14 cellular contexts compared by ENCODE assay signal in genomic region chr1:103948526-103948925, GRCh38.
A peak's percentile ranks its signal among the peaks of the same experiment; 100 is the strongest.
DNase-seq lines count a peak whose midpoint lies in the region; ATAC-seq, FAIRE-seq and TF ChIP-seq lines count a peak whose summit lies in the region.
"Had no signal": no experiment of that assay in that cellular context is flagged by ENCODE, and none has a peak within 500 bp of the region (broad histone marks: within the 10 kb centered on the region; RNA-seq: fewer than 3 reads in every experiment).

No MANE protein-coding gene starts in this region.

- H3K4me1 ChIP-seq in A673 (ENCODE audit: insufficient read depth, low read length, poor library complexity, severe bottlenecking) (no peaks in the 10 kb centered on the region), OCI-LY7 (ENCODE audit: insufficient read depth, low read length, poor library complexity, severe bottlenecking) (no peaks in the 10 kb centered on the region)
- no peaks in the 10 kb centered on the region for H3K4me1 ChIP-seq in naive thymus-derived CD4-positive, alpha-beta T cell (ENCODE audit: control insufficient read depth in 2 of 2, insufficient read depth in 2 of 2, low read length in 2 of 2)
- H3K4me1 ChIP-seq: heart right ventricle had no signal

- no peaks in the 10 kb centered on the region for H4K20me1 ChIP-seq in OCI-LY7 (ENCODE audit: insufficient read depth, low read length)

- FAIRE-seq in GM18507 (lab: Jason Lieb, UNC) = peak; percentile 63

- intact Hi-C loops in A673 (cut with micrococcal nuclease; ENCODE audit: unreplicated experiment) = loop anchor here (5.0 to 10.0 kb wide), 2 partner anchors 696 to 1844 kb away; no protein-coding TSS in a partner anchor
- intact Hi-C loops in OCI-LY7 (cut with micrococcal nuclease; ENCODE audit: unreplicated experiment) = no loop called here
- intact Hi-C loops in naive thymus-derived CD4-positive, alpha-beta T cell (cut with micrococcal nuclease) = no loop called here

- no peaks in the 10 kb centered on the region for H3K36me3 Mint-ChIP-seq in naive thymus-derived CD4-positive, alpha-beta T cell
- H3K36me3 Mint-ChIP-seq: stimulated activated naive B cell treated with anti-CD40 and anti-IgM and Interleukin-4, amounts not matched to agents 10 μg/mL and 1 μg/mL and 100 μg/mL, for 72 hours had no signal

- H3K27ac ChIP-seq in A673 (ENCODE audit: low read depth, low read length, poor library complexity, severe bottlenecking) (no peak overlapping the region), OCI-LY7 (ENCODE audit: low read depth, low read length, poor library complexity, severe bottlenecking) (no peak overlapping the region)
- H3K27ac ChIP-seq in naive thymus-derived CD4-positive, alpha-beta T cell (ENCODE audit: low read depth, low read length) = no peak overlapping the region
- H3K27ac ChIP-seq: coronary artery, heart right ventricle had no signal

- H3K79me2 ChIP-seq in OCI-LY7 (ENCODE audit: insufficient read depth, low read depth, low read length) = no peaks in the 10 kb centered on the region

- no peak for ATAC-seq in naive thymus-derived CD4-positive, alpha-beta T cell
- ATAC-seq: HCT116; heart right ventricle; stimulated activated naive B cell treated with anti-CD40 and anti-IgM and Interleukin-4, amounts not matched to agents 10 μg/mL and 1 μg/mL and 100 μg/mL, for 72 hours had no signal

- H3K27me3 Mint-ChIP-seq in naive thymus-derived CD4-positive, alpha-beta T cell = no peaks in the 10 kb centered on the region
- H3K27me3 Mint-ChIP-seq: stimulated activated naive B cell treated with anti-CD40 and anti-IgM and Interleukin-4, amounts not matched to agents 10 μg/mL and 1 μg/mL and 100 μg/mL, for 72 hours had no signal

- H3K9me3 ChIP-seq in A673 (ENCODE audit: low read depth, low read length, poor library complexity, severe bottlenecking) = no peaks in the 10 kb centered on the region
- H3K9me3 ChIP-seq in OCI-LY7 (ENCODE audit: low read length) = no peaks in the 10 kb centered on the region
- no peaks in the 10 kb centered on the region for H3K9me3 ChIP-seq in naive thymus-derived CD4-positive, alpha-beta T cell (ENCODE audit: control insufficient read depth in 2 of 3, low read length in 3 of 3)
- H3K9me3 ChIP-seq: heart right ventricle had no signal

- no peaks in the 10 kb centered on the region for H3K9me2 ChIP-seq in OCI-LY7 (ENCODE audit: insufficient read depth, low read length)

- CTCF ChIA-PET in A673 (lab: Charles Lee) = no interaction called here
- CTCF ChIA-PET in OCI-LY7 (lab: Charles Lee; ENCODE audit: unreplicated experiment) = no interaction called here
- CTCF ChIA-PET in naive thymus-derived CD4-positive, alpha-beta T cell (lab: Charles Lee) = no interaction called here

- H3K4me1 Mint-ChIP-seq in naive thymus-derived CD4-positive, alpha-beta T cell = no peaks in the 10 kb centered on the region
- H3K4me1 Mint-ChIP-seq: stimulated activated naive B cell treated with anti-CD40 and anti-IgM and Interleukin-4, amounts not matched to agents 10 μg/mL and 1 μg/mL and 100 μg/mL, for 72 hours had no signal

- H3K9me3 Mint-ChIP-seq in naive thymus-derived CD4-positive, alpha-beta T cell = peaks cover 0 to 7% (median 1%) of the 10 kb centered on the region in 11 donors

- BruUV-seq in A673 (replicated peaks; lab: Mats Ljungman, UMichigan) (no TSS peak), OCI-LY7 (replicated peaks; lab: Mats Ljungman, UMichigan) (no TSS peak)

- H3K27me3 ChIP-seq in A673 (replicated peaks; ENCODE audit: insufficient read depth, low read depth, low read length, poor library complexity) = no peaks in the 10 kb centered on the region
- H3K27me3 ChIP-seq in naive thymus-derived CD4-positive, alpha-beta T cell (ENCODE audit: control insufficient read depth in 2 of 2, insufficient read depth in 2 of 2, low read length in 2 of 2) = no peaks in the 10 kb centered on the region
- H3K27me3 ChIP-seq: heart right ventricle had no signal

- H3K4me3 Mint-ChIP-seq in naive thymus-derived CD4-positive, alpha-beta T cell = no peak overlapping the region
- H3K4me3 Mint-ChIP-seq: stimulated activated naive B cell treated with anti-CD40 and anti-IgM and Interleukin-4, amounts not matched to agents 10 μg/mL and 1 μg/mL and 100 μg/mL, for 72 hours had no signal

- H3K27ac Mint-ChIP-seq in naive thymus-derived CD4-positive, alpha-beta T cell = no peak overlapping the region
- H3K27ac Mint-ChIP-seq: stimulated activated naive B cell treated with anti-CD40 and anti-IgM and Interleukin-4, amounts not matched to agents 10 μg/mL and 1 μg/mL and 100 μg/mL, for 72 hours had no signal

- H3K4me2 ChIP-seq in OCI-LY7 (ENCODE audit: low read length) = no peak overlapping the region

- H3K36me3 ChIP-seq in A673 (ENCODE audit: insufficient read depth, low read length, poor library complexity, severe bottlenecking) (no peaks in the 10 kb centered on the region), OCI-LY7 (ENCODE audit: insufficient read depth, low read length) (no peaks in the 10 kb centered on the region)
- no peaks in the 10 kb centered on the region for H3K36me3 ChIP-seq in naive thymus-derived CD4-positive, alpha-beta T cell (ENCODE audit: control insufficient read depth in 2 of 3, insufficient read depth in 3 of 3, low read length in 3 of 3)
- H3K36me3 ChIP-seq: heart right ventricle had no signal

- peak; percentile 56; the same call in 1 of the 2 replicates for TF ChIP-seq CTCF in A673 (conservative IDR thresholded peaks at IDR 0.05; ENCODE audit: low read depth, low read length)
- peak; percentile 76 for TF ChIP-seq CTCF in OCI-LY7 (conservative IDR thresholded peaks at IDR 0.05; ENCODE audit: low read length)
- no peak for TF ChIP-seq CTCF in epithelial cell of esophagus (IDR thresholded peaks at IDR 0.05; ENCODE audit: insufficient read depth, low read depth, low read length, missing control alignments)

- H3K4me3 ChIP-seq in A673 (ENCODE audit: low read depth, low read length, poor library complexity, severe bottlenecking) = no peak overlapping the region
- no peak overlapping the region for H3K4me3 ChIP-seq in OCI-LY7 (ENCODE audit: low read depth, low read length, poor library complexity, severe bottlenecking)
- H3K4me3 ChIP-seq in epithelial cell of esophagus (ENCODE audit: low read length) = no peak overlapping the region
- no peak overlapping the region for H3K4me3 ChIP-seq in naive thymus-derived CD4-positive, alpha-beta T cell (ENCODE audit: low read length)
- H3K4me3 ChIP-seq: coronary artery, heart right ventricle had no signal

- DNase-seq in A673 (ENCODE audit: low spot score) = peak; percentile 18
- no peak for DNase-seq in GM18507 (ENCODE audit: extremely low spot score, insufficient read length, low read depth)
- peak; percentile 7 for DNase-seq in OCI-LY7 (ENCODE audit: low spot score)
- DNase-seq in epithelial cell of esophagus (ENCODE audit: low read depth) = peak; percentile 16
- DNase-seq in RPMI8226 = no peak
- DNase-seq in NCI-H2029 (lab: John Stamatoyannopoulos, UW) = no peak
- DNase-seq in naive thymus-derived CD4-positive, alpha-beta T cell = no peak
- DNase-seq in EL = no peak
- DNase-seq: heart right ventricle; NCI-H524 treated with DMSO at 0.1 percent for 48 hours; stimulated activated naive B cell treated with anti-CD40 and anti-IgM and Interleukin-4, amounts not matched to agents 10 μg/mL and 1 μg/mL and 100 μg/mL, for 72 hours; T1000 had no signal

- POLR2A ChIA-PET in A673 (lab: Charles Lee; ENCODE audit: low non-redundant PET) (no interaction called here), OCI-LY7 (lab: Charles Lee) (interaction anchor here (0.6 to 1.0 kb wide), 2 partner anchors 9 to 1030 kb away, joined by 3 to 7 read pairs; no protein-coding TSS in a partner anchor)
- POLR2A ChIA-PET in naive thymus-derived CD4-positive, alpha-beta T cell (lab: Charles Lee) = no interaction called here

- no peak overlapping the region for H2AFZ ChIP-seq in OCI-LY7 (ENCODE audit: low read length)

Comparison
In these comparisons a context has a peak if more than half of its experiments do, and no peak if none do; other contexts are left out.
1. DNase-seq: peak in A673 (single experiment), OCI-LY7 (single experiment) and epithelial cell of esophagus (single experiment); none in GM18507 (single experiment), RPMI8226 (single experiment), NCI-H2029 (single experiment), naive thymus-derived CD4-positive, alpha-beta T cell (0 of 9) and EL (single experiment).